In the genomic region with DNA sequence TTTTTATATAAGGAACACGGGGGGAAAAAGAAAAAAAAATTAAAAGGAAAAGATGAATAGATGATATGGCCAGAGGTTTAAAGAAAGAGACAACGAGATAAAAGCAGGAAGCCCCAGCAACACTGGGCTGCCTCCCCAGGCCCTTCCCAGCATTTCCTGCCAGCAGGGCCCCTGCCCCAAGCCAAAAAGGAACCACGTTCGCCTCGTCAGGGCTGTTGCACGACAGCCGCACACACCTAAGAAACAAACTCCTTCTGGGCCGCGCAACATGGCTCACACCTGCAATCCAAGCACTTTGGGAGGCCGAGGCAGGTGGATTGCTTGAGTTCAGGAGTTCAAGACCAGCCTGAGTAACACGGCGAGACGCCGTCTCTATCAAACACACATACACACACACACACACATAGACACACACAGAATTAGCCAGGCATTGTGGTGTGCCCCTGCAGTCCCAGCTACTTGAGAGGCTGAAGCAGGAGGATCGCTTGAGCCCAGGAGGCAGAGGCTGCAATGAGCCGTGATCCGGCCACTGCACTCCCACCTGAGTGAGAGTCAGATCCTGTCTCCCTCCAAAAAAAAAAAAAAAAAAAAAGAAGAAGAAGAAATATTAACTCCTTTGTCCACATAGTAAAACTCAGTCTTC, we compare ENCODE assay signal across 11 cellular contexts.
A peak's percentile ranks its signal among the peaks of the same experiment; 100 is the strongest.
DNase-seq lines count a peak whose midpoint lies in the region; ATAC-seq, FAIRE-seq and TF ChIP-seq lines count a peak whose summit lies in the region.
"Had no signal": no experiment of that assay in that cellular context is flagged by ENCODE, and none has a peak within 500 bp of the region (broad histone marks: within the 10 kb centered on the region; RNA-seq: fewer than 3 reads in every experiment).

No MANE protein-coding gene starts in this region.

- H3K79me2 ChIP-seq in endothelial cell of umbilical vein (ENCODE audit: control insufficient read depth, insufficient read depth, low read length), result peaks cover 97% of the 10 kb centered on the region

- DNase-seq in cardiac septum (ENCODE audit: low spot score) (peak; percentile 84), right atrium auricular region (ENCODE audit: low spot score) (no peak), endothelial cell of umbilical vein (ENCODE audit: low read depth, low spot score) (peak; percentile 16), MCF 10A (ENCODE audit: unreplicated experiment) (no peak), foreskin melanocyte (no peak)
- no peak for DNase-seq in T-helper 2 cell treated with Interferon-gamma antibody and Interleukin-4, amounts not matched to agents 5 μg/mL and 100 μg/mL, for 36 hours (ENCODE audit: low spot score)
- DNase-seq: cortex of kidney, NCI-H345, SHP77 treated with DMSO at 0.1 percent for 48 hours had no signal

- CTCF ChIA-PET in endothelial cell of umbilical vein (lab: Charles Lee), result interaction anchor here (1.1 kb wide), 1 partner anchor 28 kb away, joined by 3 read pairs; no protein-coding TSS in a partner anchor
- CTCF ChIA-PET in MCF 10A (lab: Yijun Ruan, JAX), result no interaction called here

- H3K27ac ChIP-seq in right atrium auricular region (no peak overlapping the region), endothelial cell of umbilical vein (ENCODE audit: insufficient read depth, low read depth, low read length) (no peak overlapping the region)

- peaks cover 8% of the 10 kb centered on the region for H3K36me3 Mint-ChIP-seq in T-helper 2 cell treated with Interferon-gamma antibody and Interleukin-4, amounts not matched to agents 5 μg/mL and 100 μg/mL, for 36 hours (ENCODE audit: low read depth)
- peaks cover 14% of the 10 kb centered on the region for H3K36me3 Mint-ChIP-seq in stimulated activated memory B cell treated with anti-CD40 and anti-IgM and Interleukin-4, amounts not matched to agents 10 μg/mL and 1 μg/mL and 100 μg/mL, for 72 hours
- peaks cover 12% of the 10 kb centered on the region for H3K36me3 Mint-ChIP-seq in MCF 10A (ENCODE audit: insufficient read depth, unreplicated experiment)

- BruUV-seq in endothelial cell of umbilical vein (replicated peaks; lab: Mats Ljungman, UMichigan) (no TSS peak), MCF 10A (replicated peaks; lab: Mats Ljungman, UMichigan) (no TSS peak)

- no peaks in the 10 kb centered on the region for H3K9me3 Mint-ChIP-seq in T-helper 2 cell treated with Interferon-gamma antibody and Interleukin-4, amounts not matched to agents 5 μg/mL and 100 μg/mL, for 36 hours
- H3K9me3 Mint-ChIP-seq in stimulated activated memory B cell treated with anti-CD40 and anti-IgM and Interleukin-4, amounts not matched to agents 10 μg/mL and 1 μg/mL and 100 μg/mL, for 72 hours, result no peaks in the 10 kb centered on the region
- H3K9me3 Mint-ChIP-seq in MCF 10A (ENCODE audit: unreplicated experiment), result no peaks in the 10 kb centered on the region

- intact Hi-C loops in cardiac septum (cut with DNase I), result no loop called here
- intact Hi-C loops in endothelial cell of umbilical vein (cut with micrococcal nuclease), result no loop called here
- intact Hi-C loops in MCF 10A (cut with micrococcal nuclease), result no loop called here

- H3K4me3 ChIP-seq in right atrium auricular region (no peak overlapping the region), endothelial cell of umbilical vein (replicated peaks in 1 of 3; ENCODE audit: insufficient read depth in 1 of 3, low read depth in 1 of 3, low read length in 3 of 3) (no peak overlapping the region)

- dilution Hi-C loops in endothelial cell of umbilical vein (cut with MboI; ENCODE audit: extremely low pct_ligation_motif_present, low sequenced_read_pairs), result no loop called here

- peaks cover 0 to 96% of the 10 kb centered on the region in 2 donors for H3K4me1 ChIP-seq in right atrium auricular region
- H3K4me1 ChIP-seq in endothelial cell of umbilical vein (ENCODE audit: control insufficient read depth, extremely low read depth, insufficient read depth, low read length), result peaks cover 42% of the 10 kb centered on the region

- H3K36me3 ChIP-seq in right atrium auricular region (no peaks in the 10 kb centered on the region), endothelial cell of umbilical vein (ENCODE audit: control insufficient read depth in 2 of 2, extremely low read depth in 1 of 2, insufficient read depth in 2 of 2, low read length in 2 of 2) (no peaks in the 10 kb centered on the region)

- ATAC-seq in stimulated activated memory B cell treated with anti-CD40 and anti-IgM and Interleukin-4, amounts not matched to agents 10 μg/mL and 1 μg/mL and 100 μg/mL, for 72 hours, result no peak
- ATAC-seq in HG03097 (IDR thresholded peaks at IDR 0.05; ENCODE audit: low FRiP score, unreplicated experiment), result no peak

- TF ChIP-seq POLR2A in endothelial cell of umbilical vein (IDR thresholded peaks at IDR 0.05; ENCODE audit: low read depth, low read length), result no peak

- H3K4me2 ChIP-seq in endothelial cell of umbilical vein (ENCODE audit: insufficient read depth, low read length), result no peak overlapping the region

- peak overlapping the region; percentile 81 for H3K27ac Mint-ChIP-seq in T-helper 2 cell treated with Interferon-gamma antibody and Interleukin-4, amounts not matched to agents 5 μg/mL and 100 μg/mL, for 36 hours
- H3K27ac Mint-ChIP-seq in stimulated activated memory B cell treated with anti-CD40 and anti-IgM and Interleukin-4, amounts not matched to agents 10 μg/mL and 1 μg/mL and 100 μg/mL, for 72 hours, result no peak overlapping the region
- no peak overlapping the region for H3K27ac Mint-ChIP-seq in MCF 10A (ENCODE audit: low read depth, unreplicated experiment)

- H3K4me1 Mint-ChIP-seq in T-helper 2 cell treated with Interferon-gamma antibody and Interleukin-4, amounts not matched to agents 5 μg/mL and 100 μg/mL, for 36 hours (ENCODE audit: low read depth), result peaks cover 74% of the 10 kb centered on the region
- peaks cover 91% of the 10 kb centered on the region for H3K4me1 Mint-ChIP-seq in stimulated activated memory B cell treated with anti-CD40 and anti-IgM and Interleukin-4, amounts not matched to agents 10 μg/mL and 1 μg/mL and 100 μg/mL, for 72 hours
- peaks cover 45% of the 10 kb centered on the region for H3K4me1 Mint-ChIP-seq in MCF 10A (ENCODE audit: insufficient read depth, unreplicated experiment)

- H3K4me3 Mint-ChIP-seq in T-helper 2 cell treated with Interferon-gamma antibody and Interleukin-4, amounts not matched to agents 5 μg/mL and 100 μg/mL, for 36 hours, result peak overlapping the region; percentile 69
- peak overlapping the region; percentile 14 for H3K4me3 Mint-ChIP-seq in stimulated activated memory B cell treated with anti-CD40 and anti-IgM and Interleukin-4, amounts not matched to agents 10 μg/mL and 1 μg/mL and 100 μg/mL, for 72 hours
- H3K4me3 Mint-ChIP-seq in MCF 10A (ENCODE audit: unreplicated experiment), result no peak overlapping the region

- FAIRE-seq in endothelial cell of umbilical vein (lab: Jason Lieb, UNC), result peak; percentile 44

- peaks cover 9% of the 10 kb centered on the region for H4K20me1 ChIP-seq in endothelial cell of umbilical vein (replicated peaks; ENCODE audit: control insufficient read depth, extremely low read depth, insufficient read depth, low read length)

- POLR2A ChIA-PET in endothelial cell of umbilical vein (lab: Charles Lee) (interaction anchor here (0.7 kb wide), 1 partner anchor 15 kb away, joined by 3 read pairs; no protein-coding TSS in a partner anchor), MCF 10A (lab: Yijun Ruan, JAX) (interaction anchor here (4.6 kb wide), 1 partner anchor 12 kb away, joined by 28 read pairs; no protein-coding TSS in a partner anchor)

- TF ChIP-seq CTCF in right atrium auricular region (IDR thresholded peaks at IDR 0.05), result no peak
- no peak for TF ChIP-seq CTCF in endothelial cell of umbilical vein (IDR thresholded peaks at IDR 0.05; ENCODE audit: extremely low read depth in 1 of 2, insufficient read depth in 1 of 2, low read depth in 1 of 2, low read length in 2 of 2)
- no peak for TF ChIP-seq CTCF in MCF 10A (IDR thresholded peaks at IDR 0.05; ENCODE audit: unreplicated experiment)

- H3K9me3 ChIP-seq in right atrium auricular region (no peaks in the 10 kb centered on the region), endothelial cell of umbilical vein (replicated peaks; ENCODE audit: control insufficient read depth, insufficient read depth, low read length) (no peaks in the 10 kb centered on the region)

- H2AFZ ChIP-seq in endothelial cell of umbilical vein (ENCODE audit: low read depth, low read length), result no peak overlapping the region

- no peak overlapping the region for H3K9ac ChIP-seq in endothelial cell of umbilical vein (replicated peaks; ENCODE audit: extremely low read depth, insufficient read depth, low read length)

- no peaks in the 10 kb centered on the region for H3K27me3 Mint-ChIP-seq in T-helper 2 cell treated with Interferon-gamma antibody and Interleukin-4, amounts not matched to agents 5 μg/mL and 100 μg/mL, for 36 hours (ENCODE audit: low read depth)
- H3K27me3 Mint-ChIP-seq in stimulated activated memory B cell treated with anti-CD40 and anti-IgM and Interleukin-4, amounts not matched to agents 10 μg/mL and 1 μg/mL and 100 μg/mL, for 72 hours, result no peaks in the 10 kb centered on the region
- H3K27me3 Mint-ChIP-seq in MCF 10A (ENCODE audit: insufficient read depth, unreplicated experiment), result no peaks in the 10 kb centered on the region

- H3K27me3 ChIP-seq in right atrium auricular region (no peaks in the 10 kb centered on the region), endothelial cell of umbilical vein (ENCODE audit: control insufficient read depth in 2 of 2, insufficient read depth in 2 of 2, low read length in 2 of 2) (no peaks in the 10 kb centered on the region)

- no peaks in the 10 kb centered on the region for H3K9me1 ChIP-seq in endothelial cell of umbilical vein (replicated peaks; ENCODE audit: control insufficient read depth, extremely low read depth, insufficient read depth, low read length)

TF ChIP-seq in endothelial cell of umbilical vein, 7 proteins besides CTCF, POLR2A, EP300 and RAD21:
- no peak for TF ChIP-seq JUN (IDR thresholded peaks at IDR 0.05; ENCODE audit: borderline replicate concordance, insufficient read depth, insufficient read length, low read depth)
- TF ChIP-seq, protein P1, sequence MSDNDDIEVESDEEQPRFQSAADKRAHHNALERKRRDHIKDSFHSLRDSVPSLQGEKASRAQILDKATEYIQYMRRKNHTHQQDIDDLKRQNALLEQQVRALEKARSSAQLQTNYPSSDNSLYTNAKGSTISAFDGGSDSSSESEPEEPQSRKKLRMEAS (IDR thresholded peaks at IDR 0.05; ENCODE audit: insufficient read depth, insufficient read length), result no peak
- TF ChIP-seq MYC (IDR thresholded peaks at IDR 0.05; ENCODE audit: low read depth, low read length), result no peak
- TF ChIP-seq EZH2 (IDR thresholded peaks at IDR 0.05; ENCODE audit: borderline replicate concordance, low read depth, low read length, severe bottlenecking), result no peak
- no peak for TF ChIP-seq GATA2 (IDR thresholded peaks at IDR 0.05; ENCODE audit: insufficient read depth, insufficient read length, low read depth, low read length)

Comparison
In these comparisons a context has a peak if more than half of its experiments do, and no peak if none do; other contexts are left out.
1. DNase-seq: peak in cardiac septum (single experiment) and endothelial cell of umbilical vein (single experiment); none in right atrium auricular region (single experiment), T-helper 2 cell treated with Interferon-gamma antibody and Interleukin-4, amounts not matched to agents 5 μg/mL and 100 μg/mL, for 36 hours (single experiment), MCF 10A (single experiment) and foreskin melanocyte (single experiment).